7 cellular contexts compared by ENCODE assay signal in genomic region chr2:239718964-239719363, GRCh38.
DNase-seq lines count a peak whose midpoint lies in the region; ATAC-seq and TF ChIP-seq lines count a peak whose summit lies in the region.
"Not testable (repeated sequence)": the region's sequence is repeated elsewhere in the genome, so short reads cannot be mapped to it uniquely, and the experiment has no call there.

No MANE protein-coding gene starts in this region.

- not testable (repeated sequence) for H3K9me3 Mint-ChIP-seq in osteocyte (ENCODE audit: unreplicated experiment)

- H3K4me1 Mint-ChIP-seq in osteocyte (ENCODE audit: unreplicated experiment) = not testable (repeated sequence)

- not testable (repeated sequence) for H3K27me3 Mint-ChIP-seq in osteocyte (ENCODE audit: unreplicated experiment)

- not testable (repeated sequence) for H3K27ac Mint-ChIP-seq in osteocyte (ENCODE audit: unreplicated experiment)

- not testable (repeated sequence) for TF ChIP-seq EP300 in suprapubic skin (IDR thresholded peaks at IDR 0.05)

- H3K27me3 ChIP-seq in suprapubic skin; aorta (ENCODE audit: control insufficient read depth in 1 of 2, insufficient read depth in 2 of 2, low read length in 1 of 2): not testable (repeated sequence)

- H3K4me3 ChIP-seq in HEK293 (ENCODE audit: low read depth, low read length); suprapubic skin; aorta (ENCODE audit: low read length in 2 of 2): not testable (repeated sequence)

- H3K27ac ChIP-seq in HEK293 (ENCODE audit: extremely low read depth, low read depth, low read length); suprapubic skin; aorta (ENCODE audit: low read depth in 1 of 2, low read length in 2 of 2): not testable (repeated sequence)

- ATAC-seq in left lobe of liver; aorta (ENCODE audit: low FRiP score): not testable (repeated sequence)

- not testable (repeated sequence) for H3K36me3 ChIP-seq in HEK293 (ENCODE audit: control insufficient read depth in 2 of 2, insufficient read depth in 1 of 2, low read length in 2 of 2); suprapubic skin; aorta (ENCODE audit: control insufficient read depth in 1 of 2, insufficient read depth in 2 of 2, low read length in 1 of 2)

- H3K4me3 Mint-ChIP-seq in osteocyte (ENCODE audit: unreplicated experiment) = not testable (repeated sequence)

- CTCF ChIA-PET in HEK293 (lab: Yijun Ruan, JAX) = not testable (repeated sequence)

- POLR2A ChIA-PET in HEK293 (lab: Yijun Ruan, JAX) = not testable (repeated sequence)

- TF ChIP-seq CTCF in HEK293 (tag by site-specific recombination; IDR thresholded peaks at IDR 0.05); osteocyte (IDR thresholded peaks at IDR 0.05); suprapubic skin (IDR thresholded peaks at IDR 0.05): not testable (repeated sequence)

- 81% methylated on average over 3 of the region's 6 CpGs for WGBS in suprapubic skin
- 88% methylated on average over 6 of the region's 6 CpGs for WGBS in aorta, 2 donors

- DNase-seq in activated effector memory CD4-positive, alpha-beta T cell treated with anti-CD3 and anti-CD28 coated beads, Interleukin-2, amount 50 U/mL, for 16 hours = peak; percentile 53
- DNase-seq in ecto neural progenitor cell (ENCODE audit: low spot score) = peak; percentile 25
- DNase-seq in left lobe of liver (ENCODE audit: low spot score) = peak; percentile 19
- DNase-seq in osteocyte (ENCODE audit: extremely low spot score, unreplicated experiment) = peak; percentile 62
- peak; percentile 46 to 50 for DNase-seq in suprapubic skin (ENCODE audit: low spot score in 2 of 2)
- DNase-seq in aorta = peak; percentile 19 to 24

- not testable (repeated sequence) for H3K4me1 ChIP-seq in HEK293 (ENCODE audit: control insufficient read depth, insufficient read depth, low read length); aorta (ENCODE audit: control insufficient read depth in 1 of 2, insufficient read depth in 2 of 2, low read length in 2 of 2)
- peaks cover 21% of the 10 kb centered on the region for H3K4me1 ChIP-seq in suprapubic skin

- H3K9me3 ChIP-seq in HEK293 (ENCODE audit: control insufficient read depth, insufficient read depth, low read depth, low read length); suprapubic skin; aorta (ENCODE audit: control insufficient read depth, low read length): not testable (repeated sequence)

- not testable (repeated sequence) for H3K36me3 Mint-ChIP-seq in osteocyte (ENCODE audit: unreplicated experiment)

- not testable (repeated sequence) for TF ChIP-seq POLR2A in suprapubic skin (IDR thresholded peaks at IDR 0.05)

- intact Hi-C loops in aorta (cut with DNase I) = not testable (repeated sequence)

TF ChIP-seq in HEK293, 187 proteins besides CTCF, POLR2A, EP300 and RAD21:
- peak; percentile 75 for TF ChIP-seq ZEB2 (tag by site-specific recombination; IDR thresholded peaks at IDR 0.05)
